In genomic region chr2:118609138-118609537, GRCh38 we compare ENCODE assay signal across 21 cellular contexts.
"Had no signal": no experiment of that assay in that cellular context is flagged by ENCODE, and none has a peak within 500 bp of the region (broad histone marks: within the 10 kb centered on the region; RNA-seq: fewer than 3 reads in every experiment).

No MANE protein-coding gene starts in this region.

- H3K4me1 ChIP-seq: gastrocnemius medialis, heart right ventricle, left lung, lower lobe of right lung, psoas muscle, sigmoid colon, stomach, transverse colon had no signal

- ATAC-seq: esophagus mucosa, gastrocnemius medialis, heart right ventricle, left lung, lower lobe of right lung, psoas muscle had no signal

- H3K9me3 ChIP-seq: gastrocnemius medialis, heart right ventricle, left lung, lower lobe of right lung, psoas muscle, sigmoid colon, stomach, thoracic aorta, transverse colon had no signal

- H3K27ac ChIP-seq: dorsolateral prefrontal cortex, gastrocnemius medialis, heart right ventricle, left lung, lower lobe of right lung, psoas muscle, sigmoid colon, stomach, thoracic aorta, transverse colon had no signal

- DNase-seq: cortex of kidney; dorsolateral prefrontal cortex; effector CD8-positive, alpha-beta T cell; gastrocnemius medialis; heart right ventricle; left lung; lower lobe of right lung; mesenchymal stem cell; naive B cell; psoas muscle; retina; sigmoid colon; small intestine; stimulated activated CD4-positive, alpha-beta T cell treated with anti-CD3 and anti-CD28 coated beads, Interleukin-12 subunit alpha, Interleukin-12 subunit beta, amount 100 ng/mL, for 4 hours; stimulated activated naive CD4-positive, alpha-beta T cell; stomach; substantia nigra; transverse colon had no signal

- FAIRE-seq: keratinocyte, small intestine had no signal

- H3K36me3 ChIP-seq: gastrocnemius medialis, heart right ventricle, left lung, lower lobe of right lung, sigmoid colon, stomach, thoracic aorta, transverse colon had no signal

- H3K27me3 ChIP-seq: gastrocnemius medialis, sigmoid colon, transverse colon had no signal

- H3K4me3 ChIP-seq: dorsolateral prefrontal cortex, gastrocnemius medialis, heart right ventricle, left lung, lower lobe of right lung, psoas muscle, sigmoid colon, stomach, thoracic aorta, transverse colon had no signal
